In genomic region chr9:134967547-134967930, GRCh38 we compare ENCODE assay signal across 17 cellular contexts. TPM values are rescaled to one million over a fixed set of nuclear protein-coding genes. Genes with fewer than 3 reads are reported as not detected.
DNase-seq lines count a peak whose midpoint lies in the region; ATAC-seq and TF ChIP-seq lines count a peak whose summit lies in the region.
"Had no signal": no experiment of that assay in that cellular context is flagged by ENCODE, and none has a peak within 500 bp of the region (broad histone marks: within the 10 kb centered on the region; RNA-seq: fewer than 3 reads in every experiment).

No MANE protein-coding gene starts in this region.

- H3K4me3 ChIP-seq in choroid plexus epithelial cell (ENCODE audit: low read depth, low read length) (no peak overlapping the region), suprapubic skin (no peak overlapping the region)
- H3K4me3 ChIP-seq: skin epidermis had no signal

- ATAC-seq in GM18873 (IDR thresholded peaks at IDR 0.05; ENCODE audit: low FRiP score, unreplicated experiment), result no peak
- ATAC-seq: stimulated activated naive B cell treated with anti-CD40 and anti-IgM and Interleukin-4, amounts not matched to agents 10 μg/mL and 1 μg/mL and 100 μg/mL, for 72 hours had no signal

- TF ChIP-seq POLR2A in suprapubic skin (IDR thresholded peaks at IDR 0.05), result no peak

- H3K36me3 ChIP-seq in suprapubic skin, result no peaks in the 10 kb centered on the region

- WGBS in suprapubic skin, result 58% methylated on average over 13 of the region's 13 CpGs

- TF ChIP-seq EP300 in suprapubic skin (IDR thresholded peaks at IDR 0.05), result no peak

- H3K27me3 ChIP-seq in suprapubic skin, result peaks cover 57% of the 10 kb centered on the region

- no peak for TF ChIP-seq CTCF in choroid plexus epithelial cell (conservative IDR thresholded peaks at IDR 0.05; ENCODE audit: low read depth, low read length)
- no peak for TF ChIP-seq CTCF in suprapubic skin (IDR thresholded peaks at IDR 0.05)

- H3K4me1 ChIP-seq in suprapubic skin, result no peaks in the 10 kb centered on the region

- H3K9me3 ChIP-seq in suprapubic skin, result no peaks in the 10 kb centered on the region

- H3K27ac ChIP-seq in suprapubic skin, result no peak overlapping the region
- H3K27ac ChIP-seq: skin epidermis had no signal

- peak; percentile 42 for DNase-seq in activated effector memory CD4-positive, alpha-beta T cell treated with anti-CD3 and anti-CD28 coated beads, Interleukin-2, amount 50 U/mL, for 16 hours
- DNase-seq in activated effector memory CD4-positive, alpha-beta T cell treated with Interleukin-2 at 50 U/mL for 16 hours, result no peak
- DNase-seq in choroid plexus epithelial cell (ENCODE audit: low read depth), result peak; percentile 34
- peak; percentile 19 for DNase-seq in myocyte (ENCODE audit: low read depth)
- peak; percentile 30 to 79 for DNase-seq in suprapubic skin (ENCODE audit: low spot score in 2 of 2)
- DNase-seq in A172 (ENCODE audit: low spot score), result no peak
- DNase-seq in stimulated activated CD4-positive, alpha-beta T cell treated with anti-CD3 and anti-CD28 coated beads, Interleukin-1b, Interleukin-23, amount 100 ng/mL, for 48 hours, result no peak
- DNase-seq: activated CD4-positive, alpha-beta T cell treated with anti-CD3 and anti-CD28 coated beads for 1 hour; activated naive CD8-positive, alpha-beta T cell treated with anti-CD3 and anti-CD28 coated beads for 36 hours; COR-L47; effector memory CD4-positive, alpha-beta T cell; MV-4-11; stimulated activated naive B cell treated with anti-CD40 and anti-IgM and Interleukin-4, amounts not matched to agents 10 μg/mL and 1 μg/mL and 100 μg/mL, for 72 hours had no signal

RNA-seq across cellular contexts. Expression of gene FCN1, which starts 49.8 kb away (rescaled TPM):
- total RNA-seq in myocyte (not detected in 2 replicates), suprapubic skin (under 1 TPM; 0.16 to 0.42 (median 0.34) TPM)
- polyA plus RNA-seq in myocyte (2012), result not detected
- total RNA-seq in A172 (2014; rRNA removed; shearing (Covaris generic)), result not detected in 2 replicates
- total RNA-seq: activated naive CD8-positive, alpha-beta T cell treated with anti-CD3 and anti-CD28 coated beads for 36 hours; neural crest cell had no signal
- polyA plus RNA-seq: AG04450 had no signal

Comparison
In these comparisons a context has a peak if more than half of its experiments do, and no peak if none do; other contexts are left out.
1. DNase-seq: peak in activated effector memory CD4-positive, alpha-beta T cell treated with anti-CD3 and anti-CD28 coated beads, Interleukin-2, amount 50 U/mL, for 16 hours (single experiment), choroid plexus epithelial cell (single experiment), myocyte (single experiment) and suprapubic skin (2 of 2); none in activated effector memory CD4-positive, alpha-beta T cell treated with Interleukin-2 at 50 U/mL for 16 hours (single experiment), A172 (single experiment) and stimulated activated CD4-positive, alpha-beta T cell treated with anti-CD3 and anti-CD28 coated beads, Interleukin-1b, Interleukin-23, amount 100 ng/mL, for 48 hours (single experiment).